8 cellular contexts compared by ENCODE assay signal in the genomic region with DNA sequence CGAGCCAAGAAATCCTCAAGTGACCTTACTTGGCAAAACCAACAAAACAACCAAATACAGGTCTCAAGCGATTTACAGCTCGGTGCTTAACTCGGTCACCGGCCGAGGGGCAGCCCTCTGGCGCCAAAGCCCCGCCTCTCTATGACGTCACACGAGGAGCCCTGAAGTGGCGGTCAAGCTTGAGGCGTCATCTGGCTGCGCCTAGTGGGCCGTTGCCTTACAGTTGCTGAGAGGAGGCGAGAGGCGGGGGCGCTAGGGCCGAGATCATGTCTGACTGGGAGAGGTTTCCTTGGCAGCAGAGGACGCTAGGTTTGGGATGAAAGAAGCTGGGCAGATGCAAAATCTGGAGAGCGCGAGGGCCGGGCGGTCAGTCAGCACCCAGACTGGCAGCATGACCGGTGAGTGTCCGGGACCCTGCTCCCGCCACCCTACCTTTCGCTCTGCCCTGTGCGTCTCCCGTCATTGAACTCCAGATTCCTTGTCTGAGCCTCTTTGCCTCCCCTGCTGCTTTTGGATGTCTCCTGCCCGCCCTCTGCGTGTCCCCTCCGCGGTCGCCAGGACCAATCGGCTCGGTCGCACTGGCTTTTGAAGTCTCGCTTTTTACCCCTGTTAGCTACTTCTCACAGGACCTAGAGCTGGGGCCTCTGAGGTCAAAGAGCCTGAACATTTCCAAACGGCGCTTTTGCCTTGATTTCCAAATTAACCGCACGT.
DNase-seq lines count a peak whose midpoint lies in the region; ATAC-seq and TF ChIP-seq lines count a peak whose summit lies in the region.

Gene CDADC1 (plus strand): TSS at position 204 of the 711 bp plus-strand sequence. CDS start 113 bp downstream, at position 317.

- H3K36me3 Mint-ChIP-seq in nephron progenitor cell (ENCODE audit: low read depth): peaks cover 6% of the 10 kb centered on the region

- H3K4me3 Mint-ChIP-seq in nephron progenitor cell: peak within 1 kb of the TSS; percentile 100
- H3K4me3 Mint-ChIP-seq in stimulated activated naive CD8-positive, alpha-beta T cell treated with anti-CD3 and anti-CD28 coated beads, Interleukin-15, amount 100 ng/mL, for 72 hours: peak within 1 kb of the TSS; percentile 97 to 99

- no peaks in the 10 kb centered on the region for H3K9me3 Mint-ChIP-seq in nephron progenitor cell
- H3K9me3 Mint-ChIP-seq in stimulated activated naive CD8-positive, alpha-beta T cell treated with anti-CD3 and anti-CD28 coated beads, Interleukin-15, amount 100 ng/mL, for 72 hours: no peaks in the 10 kb centered on the region

- ATAC-seq in stimulated activated naive CD8-positive, alpha-beta T cell treated with anti-CD3 and anti-CD28 coated beads, Interleukin-15, amount 100 ng/mL, for 72 hours: peak; percentile 96

- peak within 1 kb of the TSS; percentile 97 for H3K27ac Mint-ChIP-seq in nephron progenitor cell
- H3K27ac Mint-ChIP-seq in stimulated activated naive CD8-positive, alpha-beta T cell treated with anti-CD3 and anti-CD28 coated beads, Interleukin-15, amount 100 ng/mL, for 72 hours: peak within 1 kb of the TSS; percentile 96 to 97

- peak within 1 kb of the TSS; percentile 93 for H3K4me3 ChIP-seq in LNCaP clone FGC (ENCODE audit: low read depth, low read length)

- H3K4me1 Mint-ChIP-seq in nephron progenitor cell: peaks cover 29% of the 10 kb centered on the region
- H3K4me1 Mint-ChIP-seq in stimulated activated naive CD8-positive, alpha-beta T cell treated with anti-CD3 and anti-CD28 coated beads, Interleukin-15, amount 100 ng/mL, for 72 hours: peaks cover 36% of the 10 kb centered on the region

- no peak for TF ChIP-seq CTCF in LNCaP clone FGC (IDR thresholded peaks at IDR 0.05; ENCODE audit: control insufficient read depth, extremely low read depth, insufficient read depth)
- TF ChIP-seq CTCF in nephron progenitor cell (IDR thresholded peaks at IDR 0.05): no peak

- DNase-seq in EH (ENCODE audit: low read depth) (peak; percentile 95), GOT3 (lab: John Stamatoyannopoulos, UW) (peak; percentile 73), LNCaP clone FGC (ENCODE audit: low read depth) (peak; percentile 80), SHP77 treated with DMSO at 0.1 percent for 48 hours (lab: John Stamatoyannopoulos, UW) (peak; percentile 69), activated gamma-delta T cell (lab: John Stamatoyannopoulos, UW) (peak; percentile 67), fibroblast of the conjunctiva (ENCODE audit: low read depth) (peak; percentile 92), nephron progenitor cell (peak; percentile 100)
- peak; percentile 87 to 93 for DNase-seq in stimulated activated naive CD8-positive, alpha-beta T cell treated with anti-CD3 and anti-CD28 coated beads, Interleukin-15, amount 100 ng/mL, for 72 hours

- H3K27me3 Mint-ChIP-seq in nephron progenitor cell (ENCODE audit: low read depth, poor library complexity): peaks cover 25% of the 10 kb centered on the region
- peaks cover 8% of the 10 kb centered on the region for H3K27me3 Mint-ChIP-seq in stimulated activated naive CD8-positive, alpha-beta T cell treated with anti-CD3 and anti-CD28 coated beads, Interleukin-15, amount 100 ng/mL, for 72 hours

Comparison
In these comparisons a context has a peak if more than half of its experiments do, and no peak if none do; other contexts are left out.
1. Peak in every context shown above with its lines: DNase-seq, ATAC-seq and H3K4me3 ChIP-seq.